14 cellular contexts compared by ENCODE assay signal in the genomic region with DNA sequence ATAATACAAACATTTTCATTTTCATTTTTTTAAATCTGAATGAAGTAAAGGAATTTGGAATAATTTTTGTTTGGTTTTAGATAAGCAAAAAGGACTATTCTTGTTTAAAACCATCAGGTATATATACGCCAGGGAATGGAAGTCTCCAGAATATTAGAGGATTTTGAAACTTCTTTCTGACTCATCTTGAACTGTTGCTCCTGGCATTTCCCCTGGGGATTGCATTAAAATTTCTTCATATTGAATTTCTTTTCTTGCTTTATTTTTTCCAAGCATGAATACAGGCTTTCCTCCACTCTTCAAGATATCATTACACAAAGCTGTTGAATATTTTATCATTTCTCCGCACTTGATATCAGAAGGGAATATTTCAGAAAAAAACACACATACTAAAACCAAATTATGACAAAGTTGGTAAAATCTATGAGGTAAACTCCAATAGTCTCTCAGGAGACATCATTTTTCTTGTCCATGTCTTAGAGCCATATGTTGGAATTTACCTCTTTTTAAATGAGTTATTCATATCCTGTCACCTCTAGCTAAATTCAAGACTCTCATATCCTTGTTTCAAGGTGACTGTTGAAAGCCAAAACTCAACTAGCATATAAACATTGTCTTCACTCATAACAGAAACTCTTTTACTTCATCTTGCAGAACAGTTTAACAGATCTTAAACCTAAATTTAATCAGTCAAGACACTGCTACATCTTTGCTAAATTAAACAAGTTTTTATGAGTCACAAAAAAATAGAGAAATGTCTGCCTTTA. TPM values are rescaled to one million over a fixed set of nuclear protein-coding genes. Genes with fewer than 3 reads are reported as not detected.
DNase-seq lines count a peak whose midpoint lies in the region; ATAC-seq and TF ChIP-seq lines count a peak whose summit lies in the region.
"Had no signal": no experiment of that assay in that cellular context is flagged by ENCODE, and none has a peak within 500 bp of the region (broad histone marks: within the 10 kb centered on the region; RNA-seq: fewer than 3 reads in every experiment).

No MANE protein-coding gene starts in this region.

- ATAC-seq in GM18508 (IDR thresholded peaks at IDR 0.05; ENCODE audit: insufficient read depth, unreplicated experiment) (peak; percentile 90), GM21528 (IDR thresholded peaks at IDR 0.05; ENCODE audit: low FRiP score, unreplicated experiment) (peak; percentile 69), HG03432 (IDR thresholded peaks at IDR 0.05; ENCODE audit: unreplicated experiment) (peak; percentile 86), left ventricle myocardium superior (no peak), GM21737 (IDR thresholded peaks at IDR 0.05; ENCODE audit: unreplicated experiment) (no peak)
- ATAC-seq: right lobe of liver had no signal

- DNase-seq in fibroblast of pulmonary artery (ENCODE audit: low read depth): peak; percentile 87
- no peak for DNase-seq in left ventricle myocardium superior
- DNase-seq in activated CD4-positive, alpha-beta T cell treated with anti-CD3 and anti-CD28 coated beads, Interleukin-2, amount 50 U/mL, for 4 hours: no peak
- DNase-seq in substantia nigra (lab: John Stamatoyannopoulos, UW): no peak
- DNase-seq: activated CD8-positive, alpha-beta memory T cell treated with anti-CD3 and anti-CD28 coated beads, Interleukin-2, amount 50 U/mL, for 4 hours; dorsolateral prefrontal cortex; left cardiac atrium; NCI-H1930; right lobe of liver had no signal

- no peak overlapping the region for H3K27ac ChIP-seq in substantia nigra (ENCODE audit: low read depth, low read length, poor library complexity, severe bottlenecking)
- H3K27ac ChIP-seq: dorsolateral prefrontal cortex, right lobe of liver had no signal

- no peak overlapping the region for H3K4me3 ChIP-seq in fibroblast of pulmonary artery (replicated peaks; ENCODE audit: low read depth, low read length)
- H3K4me3 ChIP-seq: dorsolateral prefrontal cortex, right lobe of liver had no signal

- intact Hi-C loops in left ventricle myocardium superior (cut with micrococcal nuclease): no loop called here

- no peak for TF ChIP-seq CTCF in fibroblast of pulmonary artery (IDR thresholded peaks at IDR 0.05; ENCODE audit: low read length, missing control alignments)

RNA-seq across cellular contexts. Expression of gene CSN1S1, which starts 20.7 kb away (rescaled TPM):
- not detected for total RNA-seq in left ventricle myocardium superior
- total RNA-seq: right lobe of liver had no signal

RNA-seq across cellular contexts. Expression of gene SULT1E1, which starts 50.3 kb away (rescaled TPM):
- total RNA-seq in left ventricle myocardium superior: not detected
- total RNA-seq: left cardiac atrium had no signal

RNA-seq across cellular contexts. Expression of gene CSN2, which starts 55.3 kb away (rescaled TPM):
- total RNA-seq in left ventricle myocardium superior: not detected
- total RNA-seq: dorsolateral prefrontal cortex, left cardiac atrium, right lobe of liver, subcutaneous adipose tissue had no signal

Comparison
In these comparisons a context has a peak if more than half of its experiments do, and no peak if none do; other contexts are left out.
1. ATAC-seq: peak in GM18508 (single experiment), GM21528 (single experiment) and HG03432 (single experiment); none in left ventricle myocardium superior (single experiment) and GM21737 (single experiment).